In genomic region chr10:19466709-19467108, GRCh38 we compare ENCODE assay signal across 34 cellular contexts.
"Had no signal": no experiment of that assay in that cellular context is flagged by ENCODE, and none has a peak within 500 bp of the region (broad histone marks: within the 10 kb centered on the region; RNA-seq: fewer than 3 reads in every experiment).

No MANE protein-coding gene starts in this region.

- H3K9me3 ChIP-seq: MG63 had no signal

- H3K36me3 ChIP-seq: MG63 had no signal

- H3K4me3 ChIP-seq: MG63 had no signal

- H3K27me3 ChIP-seq: MG63 had no signal

- DNase-seq: Karpas-422, Kasumi-1, MG63, MM.1S, MV-4-11, NCI-H1048, NCI-H1092, NCI-H1092 treated with DMSO at 0.1 percent for 48 hours, NCI-H1105, NCI-H1105 treated with DMSO at 0.1 percent for 48 hours, NCI-H1417, NCI-H1417 treated with DMSO at 0.1 percent for 48 hours, NCI-H1436, NCI-H1436 treated with DMSO at 0.1 percent for 48 hours, NCI-H146, NCI-H1694, NCI-H1694 treated with DMSO at 0.1 percent for 48 hours, NCI-H187, NCI-H187 treated with DMSO at 0.1 percent for 48 hours, NCI-H1930, NCI-H2029, NCI-H2029 treated with DMSO at 0.1 percent for 48 hours, NCI-H2081, NCI-H2081 treated with DMSO at 0.1 percent for 48 hours, NCI-H2107, NCI-H2171, NCI-H2171 treated with DMSO at 0.1 percent for 48 hours, NCI-H2227 treated with DMSO at 0.1 percent for 48 hours, NCI-H226, NCI-H345, NCI-H446, NCI-H446 treated with DMSO at 0.1 percent for 48 hours, NCI-H510A, NCI-H510A treated with DMSO at 0.1 percent for 48 hours had no signal
